In genomic region chr12:128813392-128813791, GRCh38 we compare ENCODE assay signal across 2 cellular contexts.
TF ChIP-seq lines count a peak whose summit lies in the region.

No MANE protein-coding gene starts in this region.

TF ChIP-seq in GM12878, 131 proteins besides CTCF, POLR2A, EP300 and RAD21:
- no peak for TF ChIP-seq NR2C2 (IDR thresholded peaks at IDR 0.05; ENCODE audit: borderline replicate concordance, control insufficient read depth, insufficient read length, low read depth)
- no peak for TF ChIP-seq E4F1 (IDR thresholded peaks at IDR 0.05; ENCODE audit: borderline replicate concordance, partially characterized antibody)
- no peak for TF ChIP-seq NBN (IDR thresholded peaks at IDR 0.05)
- 0 out of 2 replicates have a peak, but pooled peaks have one; percentile 65 for TF ChIP-seq POLR2AphosphoS5 (IDR thresholded peaks at IDR 0.05; ENCODE audit: low read length)
- no peak for TF ChIP-seq SUPT20H (IDR thresholded peaks at IDR 0.05; ENCODE audit: borderline replicate concordance, control insufficient read depth, low read depth, low read length)
- peak; percentile 64 for TF ChIP-seq BCL3 (IDR thresholded peaks at IDR 0.05; ENCODE audit: borderline replicate concordance, insufficient read depth, low read depth, low read length, poor library complexity, severe bottlenecking)
- no peak for TF ChIP-seq USF2 (IDR thresholded peaks at IDR 0.05; ENCODE audit: borderline replicate concordance, low read depth, low read length)
- TF ChIP-seq DPF2 (IDR thresholded peaks at IDR 0.05), result no peak
- TF ChIP-seq RBBP5 (conservative IDR thresholded peaks at IDR 0.05), result no peak
- TF ChIP-seq NR2F1 (conservative IDR thresholded peaks at IDR 0.05), result no peak
- no peak; the same call in 1 of the 2 replicates for TF ChIP-seq ZBED1 (IDR thresholded peaks at IDR 0.05; ENCODE audit: borderline replicate concordance)
- no peak for TF ChIP-seq E2F4 (IDR thresholded peaks at IDR 0.05; ENCODE audit: low read depth, low read length)
- TF ChIP-seq MXI1 (IDR thresholded peaks at IDR 0.05; ENCODE audit: low read depth, low read length), result no peak
- no peak for TF ChIP-seq EGR1 (IDR thresholded peaks at IDR 0.05; ENCODE audit: borderline replicate concordance in 1 of 2, low read depth in 2 of 2, low read length in 2 of 2)
- no peak for TF ChIP-seq MYC (IDR thresholded peaks at IDR 0.05; ENCODE audit: insufficient read depth, insufficient read length, insufficient replicate concordance, low read length, severe bottlenecking)

TF ChIP-seq in WTC11, 78 proteins besides CTCF, POLR2A, EP300 and RAD21:
- TF ChIP-seq ERG (CRISPR knock-in tag; IDR thresholded peaks at IDR 0.05) (no peak), E2F1 (CRISPR knock-in tag; IDR thresholded peaks at IDR 0.05) (no peak), ZNF281 (CRISPR knock-in tag; IDR thresholded peaks at IDR 0.05) (no peak), TEAD1 (CRISPR knock-in tag; IDR thresholded peaks at IDR 0.05) (no peak), USF2 (CRISPR knock-in tag; IDR thresholded peaks at IDR 0.05) (no peak), USF1 (CRISPR knock-in tag; IDR thresholded peaks at IDR 0.05) (no peak), NFYB (CRISPR knock-in tag; conservative IDR thresholded peaks at IDR 0.05; ENCODE audit: low read depth) (no peak), ARID4B (CRISPR knock-in tag; IDR thresholded peaks at IDR 0.05; ENCODE audit: borderline replicate concordance) (no peak), ZNF138 (CRISPR knock-in tag; conservative IDR thresholded peaks at IDR 0.05) (no peak), ATF3 (CRISPR knock-in tag; conservative IDR thresholded peaks at IDR 0.05) (no peak), IRF2 (CRISPR knock-in tag; IDR thresholded peaks at IDR 0.05; ENCODE audit: borderline replicate concordance, low read depth) (no peak), AR (CRISPR knock-in tag; IDR thresholded peaks at IDR 0.05) (no peak), NR3C1 (CRISPR knock-in tag; conservative IDR thresholded peaks at IDR 0.05; ENCODE audit: low read depth) (no peak), STAT6 (CRISPR knock-in tag; conservative IDR thresholded peaks at IDR 0.05; ENCODE audit: low read depth) (no peak), ELF4 (CRISPR knock-in tag; IDR thresholded peaks at IDR 0.05; ENCODE audit: low read depth) (no peak), MLX (CRISPR knock-in tag; IDR thresholded peaks at IDR 0.05) (no peak), MYBL2 (CRISPR knock-in tag; IDR thresholded peaks at IDR 0.05) (no peak)
